11 cellular contexts compared by ENCODE assay signal in genomic region chr5:8050616-8051015, GRCh38.
"Had no signal": no experiment of that assay in that cellular context is flagged by ENCODE, and none has a peak within 500 bp of the region (broad histone marks: within the 10 kb centered on the region; RNA-seq: fewer than 3 reads in every experiment).

No MANE protein-coding gene starts in this region.

- H3K9me3 ChIP-seq: HAP-1 had no signal

- H2AFZ ChIP-seq: GM23248, GM23338 had no signal

- H3K36me3 ChIP-seq: HAP-1 had no signal

- H3K4me3 Mint-ChIP-seq: GM23338, H9, HFFc6 had no signal

- H3K4me1 ChIP-seq: HAP-1 had no signal

- DNase-seq: GM23248, GOT3, H7, H9, HCEC 1CT, HFFc6 had no signal

- H3K27ac ChIP-seq: GM23248 had no signal

- H3K9ac ChIP-seq: GM23248 had no signal

- H3K4me3 ChIP-seq: GM23248, GM23338, HAP-1 had no signal

- ATAC-seq: GM23338, HCT116 had no signal

- H3K27ac Mint-ChIP-seq: GM23338, H9, HFFc6 had no signal

- H3K4me2 ChIP-seq: GM23338 had no signal

- FAIRE-seq: H1, H54 had no signal
